Comparison of ENCODE assay signal across 28 cellular contexts in the genomic region with DNA sequence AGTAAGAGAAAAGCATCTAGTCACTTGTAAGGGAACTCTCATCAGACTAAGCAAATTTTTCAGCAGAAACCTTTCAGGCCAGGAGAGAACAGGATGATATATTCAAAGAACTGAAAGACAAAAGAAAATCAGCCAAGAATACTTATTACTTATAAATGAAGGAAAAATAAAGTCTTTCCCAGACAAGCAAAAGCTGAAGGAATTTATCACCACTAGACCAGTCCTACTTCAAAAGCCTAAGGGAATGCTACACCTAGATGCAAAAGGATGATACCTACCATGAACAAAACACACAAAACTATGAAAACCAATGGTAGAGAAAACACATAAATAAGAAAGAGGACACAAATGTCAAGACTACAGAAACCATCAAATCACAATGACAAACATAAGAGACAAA.
"Had no signal": no experiment of that assay in that cellular context is flagged by ENCODE, and none has a peak within 500 bp of the region (broad histone marks: within the 10 kb centered on the region; RNA-seq: fewer than 3 reads in every experiment).

No MANE protein-coding gene starts in this region.

- H3K27ac ChIP-seq: brain microvascular endothelial cell, coronary artery, dorsolateral prefrontal cortex, WERI-Rb-1 had no signal

- ATAC-seq: activated CD4-positive, alpha-beta T cell treated with anti-CD3 and anti-CD28 coated beads for 36 hours; activated CD4-positive, CD25-positive, alpha-beta regulatory T cell treated with anti-CD3 and anti-CD28 coated beads, Interleukin-2, amount 50 U/mL, for 24 hours; activated T-cell treated with anti-CD3 and anti-CD28 coated beads, Interleukin-2, amount 50 U/mL, for 4 hours; activated T-helper 17 cell treated with anti-CD3 and anti-CD28 coated beads, Interleukin-2, amount 50 U/mL, for 72 hours; esophagus mucosa; T-helper 17 cell had no signal

- DNase-seq: activated B cell treated with CpG ODN at 0.5 μM for 24 hours; activated CD4-positive, alpha-beta memory T cell treated with anti-CD3 and anti-CD28 coated beads, Interleukin-2, amount 10 ng/mL, durations not matched to agents 7 days and 5 days; activated CD4-positive, alpha-beta T cell treated with anti-CD3 and anti-CD28 coated beads for 36 hours; activated CD4-positive, alpha-beta T cell treated with anti-CD3 and anti-CD28 coated beads, Interleukin-2, amount 10 ng/mL, durations not matched to agents 24 days and 14 days; activated CD8-positive, alpha-beta memory T cell treated with anti-CD3 and anti-CD28 coated beads, Interleukin-2, amount 50 U/mL, for 48 hours; activated effector memory CD4-positive, alpha-beta T cell treated with Interleukin-2 at 50 U/mL for 16 hours; activated gamma-delta T cell treated with Interleukin-2 at 50 U/mL for 16 hours; activated naive CD4-positive, alpha-beta T cell treated with anti-CD3 and anti-CD28 coated beads, Interleukin-2, amount 50 U/mL, for 16 hours; activated naive CD4-positive, alpha-beta T cell treated with Interleukin-2 at 50 U/mL for 16 hours; activated T-cell treated with anti-CD3 and anti-CD28 coated beads, Interleukin-2, amount 50 U/mL, for 4 hours; amniotic stem cell; anterior cingulate cortex; brain microvascular endothelial cell; dorsolateral prefrontal cortex; effector memory CD4-positive, alpha-beta T cell; endodermal cell; foreskin fibroblast; head of caudate nucleus; T-helper 17 cell; T1000; WERI-Rb-1 had no signal

- FAIRE-seq: astrocyte, bronchial epithelial cell, frontal cortex had no signal

- H3K4me3 ChIP-seq: coronary artery, dorsolateral prefrontal cortex had no signal
